27 cellular contexts compared by ENCODE assay signal in the genomic region with DNA sequence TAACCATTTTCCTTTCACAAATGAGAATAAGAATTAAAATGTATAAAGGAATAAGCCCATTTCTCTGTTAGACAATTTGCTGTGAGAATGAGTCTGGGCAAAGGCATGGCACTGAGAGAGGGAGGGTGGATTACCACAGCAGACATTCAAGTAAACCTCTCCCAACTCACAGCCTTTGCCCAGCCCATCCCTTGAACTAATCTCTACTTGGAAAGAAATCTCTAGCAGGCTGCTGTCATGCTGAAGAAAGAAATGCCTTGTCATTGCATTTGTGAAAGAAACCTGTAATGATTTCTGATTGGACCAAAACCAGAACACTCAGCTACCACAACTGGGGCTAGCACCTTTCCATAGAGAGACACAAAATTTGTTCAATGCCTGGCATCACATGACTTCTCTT. TPM values are rescaled to one million over a fixed set of nuclear protein-coding genes. Genes with fewer than 3 reads are reported as not detected.
DNase-seq lines count a peak whose midpoint lies in the region; ATAC-seq, FAIRE-seq and TF ChIP-seq lines count a peak whose summit lies in the region.
"Had no signal": no experiment of that assay in that cellular context is flagged by ENCODE, and none has a peak within 500 bp of the region (broad histone marks: within the 10 kb centered on the region; RNA-seq: fewer than 3 reads in every experiment).

No MANE protein-coding gene starts in this region.

- intact Hi-C loops in K562 (cut with micrococcal nuclease) (no loop called here), esophagus squamous epithelium (cut with DNase I) (no loop called here)

- H3K9me3 ChIP-seq in K562 (replicated peaks; ENCODE audit: control insufficient read depth, insufficient read depth, low read depth, low read length) = no peaks in the 10 kb centered on the region
- no peaks in the 10 kb centered on the region for H3K9me3 ChIP-seq in esophagus squamous epithelium
- no peaks in the 10 kb centered on the region for H3K9me3 ChIP-seq in small intestine (ENCODE audit: control insufficient read depth, low read depth)

- no peak overlapping the region for H2AFZ ChIP-seq in K562 (ENCODE audit: low read depth, low read length)
- H2AFZ ChIP-seq: PC-9 had no signal

- no peak for TF ChIP-seq EP300 in K562 (IDR thresholded peaks at IDR 0.05; ENCODE audit: low read length)

- in situ Hi-C loops in K562 (cut with MboI) = no loop called here

- no peaks in the 10 kb centered on the region for H3K9me1 ChIP-seq in K562 (ENCODE audit: control insufficient read depth, insufficient read depth, low read length)

- no peaks in the 10 kb centered on the region for H3K79me2 ChIP-seq in K562 (ENCODE audit: control insufficient read depth, insufficient read depth, low read length)

- CTCF ChIA-PET in K562 (lab: Yijun Ruan, JAX; ENCODE audit: low intra/inter-chr PET ratio) = no interaction called here

- no peaks in the 10 kb centered on the region for H3K4me1 ChIP-seq in K562 (replicated peaks in 1 of 2; ENCODE audit: control insufficient read depth in 2 of 2, insufficient read depth in 2 of 2, low read length in 2 of 2)
- peaks cover 5 to 82% (median 53%) of the 10 kb centered on the region in 3 donors for H3K4me1 ChIP-seq in esophagus squamous epithelium
- H3K4me1 ChIP-seq in small intestine (ENCODE audit: control insufficient read depth in 2 of 2, insufficient read depth in 1 of 2, low read depth in 1 of 2, low read length in 1 of 2) = peaks cover 0 to 3% of the 10 kb centered on the region in 2 donors

- H3K4me2 ChIP-seq in K562 (ENCODE audit: insufficient read depth, low read length) = no peak overlapping the region
- H3K4me2 ChIP-seq: PC-9 had no signal

- no peaks in the 10 kb centered on the region for H4K20me1 ChIP-seq in K562 (replicated peaks; ENCODE audit: control insufficient read depth, insufficient read depth, low read length)

- TF ChIP-seq CTCF in K562 (IDR thresholded peaks at IDR 0.05 in 2 of 3, conservative IDR thresholded peaks at IDR 0.05 in 1 of 3; ENCODE audit: insufficient read depth in 2 of 3, low read depth in 1 of 3, low read length in 3 of 3) (no peak), esophagus squamous epithelium (IDR thresholded peaks at IDR 0.05) (no peak)

- no peak for FAIRE-seq in K562 (lab: Jason Lieb, UNC)
- no peak for FAIRE-seq in small intestine (lab: Jason Lieb, UNC)
- FAIRE-seq: GM12892, H1 had no signal

- no peak overlapping the region for H3K9ac ChIP-seq in K562 (ENCODE audit: insufficient read depth in 1 of 2, low read depth in 2 of 2, low read length in 2 of 2)

- no peaks in the 10 kb centered on the region for H3K27me3 ChIP-seq in K562 (ENCODE audit: control insufficient read depth in 2 of 2, insufficient read depth in 2 of 2, low read length in 2 of 2)
- H3K27me3 ChIP-seq in esophagus squamous epithelium = no peaks in the 10 kb centered on the region
- no peaks in the 10 kb centered on the region for H3K27me3 ChIP-seq in small intestine (ENCODE audit: control insufficient read depth in 2 of 2, insufficient read depth in 2 of 2, low read length in 2 of 2)

- no peak for TF ChIP-seq RAD21 in K562 (CRISPR knock-in tag; conservative IDR thresholded peaks at IDR 0.05 in 1 of 2, IDR thresholded peaks at IDR 0.05 in 1 of 2)

- DNase-seq in H4 (ENCODE audit: low spot score) (peak; percentile 22), K562 (ENCODE audit: extremely low read depth in 1 of 4, low spot score in 3 of 4) (no peak), esophagus squamous epithelium (lab: John Stamatoyannopoulos, UW) (no peak), small intestine (peak; percentile 50), T-helper 2 cell (no peak), SHP77 (lab: John Stamatoyannopoulos, UW) (no peak), SKM-1 (lab: John Stamatoyannopoulos, UW; ENCODE audit: unreplicated experiment) (no peak)
- DNase-seq: AML-193; C1 segment of cervical spinal cord; Calu3; CD8-positive, alpha-beta memory T cell; DMS153; Karpas-422; NCI-H1694 treated with DMSO at 0.1 percent for 48 hours; NCI-H2081 treated with DMSO at 0.1 percent for 48 hours; NCI-H2171 treated with DMSO at 0.1 percent for 48 hours; NCI-H446 treated with DMSO at 0.1 percent for 48 hours; NCI-H526 treated with DMSO at 0.1 percent for 48 hours; PC-9; RPMI8226; SIG-M5 had no signal

- no peak for TF ChIP-seq POLR2A in K562 (conservative IDR thresholded peaks at IDR 0.05)
- TF ChIP-seq POLR2A in esophagus squamous epithelium (IDR thresholded peaks at IDR 0.05) = peak in 1 of 4 donors; percentile 12

- POLR2A ChIA-PET in K562 (lab: Yijun Ruan, JAX) = no interaction called here

- H3K27ac ChIP-seq in K562 (ENCODE audit: extremely low read depth, low read depth, low read length) = no peak overlapping the region
- H3K27ac ChIP-seq in esophagus squamous epithelium = peak overlapping the region; percentile 61 to 84 (median 74)
- H3K27ac ChIP-seq in small intestine (ENCODE audit: low read depth in 1 of 2, low read length in 1 of 2) = no peak overlapping the region
- H3K27ac ChIP-seq: PC-9 had no signal

- H3K36me3 ChIP-seq in K562 (ENCODE audit: control insufficient read depth, insufficient read depth, low read length) (no peaks in the 10 kb centered on the region), esophagus squamous epithelium (no peaks in the 10 kb centered on the region), small intestine (ENCODE audit: control insufficient read depth in 2 of 2, insufficient read depth in 2 of 2, low read length in 2 of 2) (no peaks in the 10 kb centered on the region)

- ATAC-seq in K562 (no peak), HG02623 (IDR thresholded peaks at IDR 0.05; ENCODE audit: unreplicated experiment) (no peak)
- ATAC-seq: SK-N-SH treated with all-trans-retinoic acid at 6 μM for 48 hours had no signal

- H3K4me3 ChIP-seq in K562 (no peak overlapping the region), esophagus squamous epithelium (no peak overlapping the region), small intestine (ENCODE audit: low read depth in 1 of 2, low read length in 2 of 2) (no peak overlapping the region)
- H3K4me3 ChIP-seq: PC-9 had no signal

- BruUV-seq in K562 (replicated peaks; lab: Mats Ljungman, UMichigan) = no TSS peak

TF ChIP-seq in K562, 482 proteins besides CTCF, POLR2A, EP300 and RAD21:
- TF ChIP-seq ZNF133 (CRISPR knock-in tag; IDR thresholded peaks at IDR 0.05) (no peak), TEAD2 (tag; IDR thresholded peaks at IDR 0.05) (no peak), MTA1 (IDR thresholded peaks at IDR 0.05; ENCODE audit: borderline replicate concordance) (no peak), MAFG (tag; conservative IDR thresholded peaks at IDR 0.05) (peak; percentile 52), ZNF77 (CRISPR knock-in tag; IDR thresholded peaks at IDR 0.05) (no peak), FOXJ3 (CRISPR knock-in tag; IDR thresholded peaks at IDR 0.05) (no peak)
- TF ChIP-seq, protein P1, sequence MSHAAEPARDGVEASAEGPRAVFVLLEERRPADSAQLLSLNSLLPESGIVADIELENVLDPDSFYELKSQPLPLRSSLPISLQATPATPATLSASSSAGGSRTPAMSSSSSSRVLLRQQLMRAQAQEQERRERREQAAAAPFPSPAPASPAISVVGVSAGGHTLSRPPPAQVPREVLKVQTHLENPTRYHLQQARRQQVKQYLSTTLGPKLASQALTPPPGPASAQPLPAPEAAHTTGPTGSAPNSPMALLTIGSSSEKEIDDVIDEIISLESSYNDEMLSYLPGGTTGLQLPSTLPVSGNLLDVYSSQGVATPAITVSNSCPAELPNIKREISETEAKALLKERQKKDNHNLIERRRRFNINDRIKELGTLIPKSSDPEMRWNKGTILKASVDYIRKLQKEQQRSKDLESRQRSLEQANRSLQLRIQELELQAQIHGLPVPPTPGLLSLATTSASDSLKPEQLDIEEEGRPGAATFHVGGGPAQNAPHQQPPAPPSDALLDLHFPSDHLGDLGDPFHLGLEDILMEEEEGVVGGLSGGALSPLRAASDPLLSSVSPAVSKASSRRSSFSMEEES (CRISPR knock-in tag; IDR thresholded peaks at IDR 0.05) = peak; percentile 22; the same call in 1 of the 2 replicates

RNA-seq across cellular contexts. Expression of gene CH25H, which starts 39.2 kb away (rescaled TPM):
- total RNA-seq in H4 (2014; rRNA removed; shearing (Covaris generic)) = 0.12 TPM in 1 of 2 replicates, not detected in the other
- total RNA-seq in K562 (2011; cell fraction: chromatin; rRNA removed; ENCODE audit: low replicate concordance) = not detected in 2 replicates
- total RNA-seq in K562 (2011; cell fraction: nucleolus; rRNA removed) = not detected in 2 replicates
- total RNA-seq in K562 (2011; cell fraction: nucleoplasm; rRNA removed) = not detected in 2 replicates
- total RNA-seq in K562 (2014; rRNA removed) (not detected in 2 replicates), K562 (2014; rRNA removed; fragmentation: Illumina TruSeq; extraction: Trizol) (not detected in 2 replicates), K562 (2015; rRNA removed; fragmentation: Illumina TruSeq; extraction: Trizol) (not detected in 2 replicates), K562 (2021) (not detected in 2 replicates), esophagus squamous epithelium (10 to 100 TPM in 2 of 4 donors, 1 to 10 TPM in 2; 6.4 to 27.8 (median 11.5) TPM)
- polyA plus RNA-seq in K562 (2011; rRNA removed) (not detected in 2 replicates), K562 (2014; fragmentation: Illumina TruSeq; extraction: Trizol) (not detected in 2 replicates), K562 (2014; fragmentation: Nextera tagmentation; extraction: Ambion mirVana) (not detected), K562 (2014; rRNA removed) (not detected in 2 replicates), small intestine (1 to 10 TPM in 2 of 3 donors, not detected in 1; 1.4 to 2.3 TPM)
- not detected in 2 replicates for polyA plus RNA-seq in K562 (2011; cell fraction: cytosol; rRNA removed)
- polyA plus RNA-seq in K562 (2011; cell fraction: nucleus; rRNA removed) = 0.07 TPM in 1 of 2 replicates, not detected in the other
- 0.05 TPM in 1 of 2 replicates, not detected in the other for polyA plus RNA-seq in K562 (2012)
- not detected in 2 replicates for polyA minus RNA-seq in K562 (2011; rRNA and poly(A)+ RNA removed)
- polyA minus RNA-seq in K562 (2011; cell fraction: cytosol; rRNA and poly(A)+ RNA removed) = not detected in 2 replicates
- polyA minus RNA-seq in K562 (2011; cell fraction: nucleus; rRNA and poly(A)+ RNA removed) = not detected in 2 replicates
- total RNA-seq: Calu3; CD8-positive, alpha-beta memory T cell; G401; PC-9 had no signal
- polyA plus RNA-seq: IgD-negative memory B cell had no signal

Comparison
In these comparisons a context has a peak if more than half of its experiments do, and no peak if none do; other contexts are left out.
1. DNase-seq: peak in H4 (single experiment) and small intestine (single experiment); none in K562 (0 of 4), esophagus squamous epithelium (single experiment), T-helper 2 cell (0 of 5), SHP77 (0 of 2) and SKM-1 (single experiment).
2. H3K27ac ChIP-seq: peak in esophagus squamous epithelium (4 of 4); none in K562 (single experiment) and small intestine (0 of 2).